Comparison of ENCODE assay signal across 1 cellular context in the genomic region with DNA sequence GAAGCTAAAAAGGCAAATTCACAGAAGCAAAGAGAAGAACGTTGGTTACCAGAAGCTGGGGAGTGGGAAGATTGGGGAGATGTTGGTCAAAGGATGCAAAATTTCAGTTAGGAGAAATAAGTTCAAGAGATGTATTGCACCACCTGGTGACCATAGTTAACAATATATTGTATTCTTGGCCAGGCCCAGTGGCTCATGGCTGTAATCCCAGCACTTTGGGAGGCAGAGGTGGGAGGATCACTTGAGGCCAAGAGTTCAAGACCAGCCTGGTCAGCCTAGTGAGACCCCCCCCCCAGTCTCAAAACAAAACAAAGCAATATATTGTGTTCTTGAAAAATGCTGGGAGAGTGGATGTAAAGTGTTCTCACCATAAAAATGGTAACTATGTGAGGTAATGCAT.
TF ChIP-seq lines count a peak whose summit lies in the region.

No MANE protein-coding gene starts in this region.

TF ChIP-seq in SK-N-SH, 30 proteins besides CTCF, POLR2A, EP300 and RAD21 (continued from another document):
- TF ChIP-seq, protein P1, sequence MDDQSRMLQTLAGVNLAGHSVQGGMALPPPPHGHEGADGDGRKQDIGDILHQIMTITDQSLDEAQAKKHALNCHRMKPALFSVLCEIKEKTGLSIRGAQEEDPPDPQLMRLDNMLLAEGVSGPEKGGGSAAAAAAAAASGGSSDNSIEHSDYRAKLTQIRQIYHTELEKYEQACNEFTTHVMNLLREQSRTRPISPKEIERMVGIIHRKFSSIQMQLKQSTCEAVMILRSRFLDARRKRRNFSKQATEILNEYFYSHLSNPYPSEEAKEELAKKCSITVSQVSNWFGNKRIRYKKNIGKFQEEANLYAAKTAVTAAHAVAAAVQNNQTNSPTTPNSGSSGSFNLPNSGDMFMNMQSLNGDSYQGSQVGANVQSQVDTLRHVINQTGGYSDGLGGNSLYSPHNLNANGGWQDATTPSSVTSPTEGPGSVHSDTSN (IDR thresholded peaks at IDR 0.05): no peak
- TF ChIP-seq EZH2phosphoT487 (IDR thresholded peaks at IDR 0.05; ENCODE audit: borderline replicate concordance, low read depth): no peak
- no peak for TF ChIP-seq FOXM1 (IDR thresholded peaks at IDR 0.05; ENCODE audit: low read depth)
- TF ChIP-seq TCF12 (IDR thresholded peaks at IDR 0.05): no peak
- no peak for TF ChIP-seq YY1 (IDR thresholded peaks at IDR 0.05; ENCODE audit: low read depth)
- TF ChIP-seq NRF1 (IDR thresholded peaks at IDR 0.05; ENCODE audit: low read depth, low read length): no peak
- TF ChIP-seq MXI1 (IDR thresholded peaks at IDR 0.05; ENCODE audit: low read depth, low read length): no peak
- TF ChIP-seq, protein P2, sequence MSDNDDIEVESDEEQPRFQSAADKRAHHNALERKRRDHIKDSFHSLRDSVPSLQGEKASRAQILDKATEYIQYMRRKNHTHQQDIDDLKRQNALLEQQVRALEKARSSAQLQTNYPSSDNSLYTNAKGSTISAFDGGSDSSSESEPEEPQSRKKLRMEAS (IDR thresholded peaks at IDR 0.05; ENCODE audit: low read depth): no peak
- no peak for TF ChIP-seq GATA2 (CRISPR knock-in tag; IDR thresholded peaks at IDR 0.05)
TF ChIP-seq in SK-N-SH: peak in this region for 0.
